9 cellular contexts compared by ENCODE assay signal in the genomic region with DNA sequence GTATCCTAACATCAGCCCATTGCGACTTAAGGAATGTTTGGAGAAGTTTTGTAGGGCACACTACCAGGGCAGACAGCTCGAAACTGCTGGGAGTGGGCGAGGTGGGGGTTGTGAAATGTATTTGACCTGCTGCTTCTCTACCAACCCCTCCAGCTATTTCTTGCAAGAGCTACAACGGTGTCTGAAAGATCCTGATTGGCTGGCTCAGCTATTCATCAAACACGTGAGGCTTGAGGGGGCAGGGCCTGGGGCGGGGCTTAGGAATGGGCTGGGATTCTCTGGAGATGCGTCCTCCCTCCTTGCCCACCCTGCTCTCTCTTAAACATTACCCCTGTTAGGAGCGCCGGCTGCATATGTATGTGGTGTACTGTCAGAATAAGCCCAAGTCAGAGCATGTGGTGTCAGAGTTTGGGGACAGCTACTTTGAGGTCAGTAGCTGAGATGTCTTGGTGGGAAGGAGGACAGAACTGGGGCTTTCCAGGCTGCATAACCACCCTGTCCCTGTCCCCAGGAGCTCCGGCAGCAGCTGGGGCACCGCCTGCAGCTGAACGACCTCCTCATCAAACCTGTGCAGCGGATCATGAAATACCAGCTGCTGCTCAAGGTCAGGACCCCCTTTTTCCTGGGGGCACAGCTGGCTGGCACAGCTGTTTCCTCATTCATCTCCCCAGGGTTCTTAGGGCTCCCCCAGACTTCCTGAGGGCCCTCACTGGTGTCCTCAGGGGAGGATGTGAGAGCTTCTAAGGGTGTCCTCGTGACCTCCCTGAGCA. TPM values are rescaled to one million over a fixed set of nuclear protein-coding genes. Genes with fewer than 3 reads are reported as not detected.
DNase-seq lines count a peak whose midpoint lies in the region; ATAC-seq and TF ChIP-seq lines count a peak whose summit lies in the region.
"Had no signal": no experiment of that assay in that cellular context is flagged by ENCODE, and none has a peak within 500 bp of the region (broad histone marks: within the 10 kb centered on the region; RNA-seq: fewer than 3 reads in every experiment).

No MANE protein-coding gene starts in this region.

- peaks cover 16% of the 10 kb centered on the region for H3K4me1 ChIP-seq in hepatocyte (ENCODE audit: insufficient read depth)

- WGBS in hepatocyte (ENCODE audit: low lambda C conversion rate, missing lambda C conversion rate) = 64% methylated on average over 14 of the region's 14 CpGs

- H3K4me3 ChIP-seq in hepatocyte = no peak overlapping the region

- H2AFZ ChIP-seq in hepatocyte = no peak overlapping the region
- H2AFZ ChIP-seq: parathyroid adenoma had no signal

- ATAC-seq in GM19025 (IDR thresholded peaks at IDR 0.05; ENCODE audit: low read depth, unreplicated experiment) = peak; percentile 61
- ATAC-seq in HG03342 (IDR thresholded peaks at IDR 0.05; ENCODE audit: unreplicated experiment) = peak; percentile 46

- H3K79me2 ChIP-seq in hepatocyte = no peaks in the 10 kb centered on the region
- H3K79me2 ChIP-seq: parathyroid adenoma had no signal

- no peaks in the 10 kb centered on the region for H4K20me1 ChIP-seq in hepatocyte (ENCODE audit: insufficient read depth, poor library complexity, severe bottlenecking)

- no peak overlapping the region for H3K27ac ChIP-seq in hepatocyte
- H3K27ac ChIP-seq: parathyroid adenoma had no signal

- no peaks in the 10 kb centered on the region for H3K9me2 ChIP-seq in hepatocyte (replicated peaks; ENCODE audit: insufficient read depth)

- no peak for TF ChIP-seq CTCF in hepatocyte (IDR thresholded peaks at IDR 0.05; ENCODE audit: poor library complexity)

- H3K27me3 ChIP-seq in hepatocyte = peaks cover 81% of the 10 kb centered on the region

- no peaks in the 10 kb centered on the region for H3K36me3 ChIP-seq in hepatocyte (replicated peaks; ENCODE audit: insufficient read depth, low read depth)

- H3K4me2 ChIP-seq in hepatocyte = no peak overlapping the region

- no peaks in the 10 kb centered on the region for H3K9me3 ChIP-seq in hepatocyte (ENCODE audit: low read depth)

- DNase-seq in ELR (ENCODE audit: low read depth) = peak; percentile 49
- peak; percentile 9 for DNase-seq in fibroblast of gingiva (ENCODE audit: low read depth)
- no peak for DNase-seq in NCI-H2029 (lab: John Stamatoyannopoulos, UW)
- no peak for DNase-seq in hepatocyte (ENCODE audit: low spot score)
- DNase-seq in stimulated activated CD4-positive, alpha-beta T cell treated with anti-CD3 and anti-CD28 coated beads, Interleukin-4, amount 100 ng/mL, for 24 hours = no peak
- DNase-seq in effector CD4-positive, alpha-beta T cell = no peak

RNA-seq across cellular contexts. Expression of a gene that starts 3.1 kb away (rescaled TPM):
- total RNA-seq in hepatocyte = 9.0 and 12.6 TPM in 2 replicates
- polyA plus RNA-seq in hepatocyte = 0.29 and 1.3 TPM in 2 replicates

RNA-seq across cellular contexts. Expression of a gene that starts 9.7 kb away (rescaled TPM):
- total RNA-seq in hepatocyte = 17.7 and 19.9 TPM in 2 replicates
- polyA plus RNA-seq in hepatocyte = 31.2 and 42.9 TPM in 2 replicates

RNA-seq across cellular contexts. Expression of a gene that starts 18.6 kb away (rescaled TPM):
- 0.24 and 0.97 TPM in 2 replicates for total RNA-seq in hepatocyte
- polyA plus RNA-seq in hepatocyte = 0.97 and 1.2 TPM in 2 replicates

RNA-seq across cellular contexts. Expression of a gene that starts 23.4 kb away (rescaled TPM):
- total RNA-seq in hepatocyte = 30.0 and 41.6 TPM in 2 replicates
- polyA plus RNA-seq in hepatocyte = 32.3 and 34.2 TPM in 2 replicates

Comparison
In these comparisons a context has a peak if more than half of its experiments do, and no peak if none do; other contexts are left out.
1. DNase-seq: peak in ELR (single experiment) and fibroblast of gingiva (single experiment); none in NCI-H2029 (single experiment), hepatocyte (single experiment), stimulated activated CD4-positive, alpha-beta T cell treated with anti-CD3 and anti-CD28 coated beads, Interleukin-4, amount 100 ng/mL, for 24 hours (single experiment) and effector CD4-positive, alpha-beta T cell (single experiment).